In genomic region chr17:76671123-76671911, GRCh38 we compare ENCODE assay signal across 1 cellular context.
TF ChIP-seq lines count a peak whose summit lies in the region.

No MANE protein-coding gene starts in this region.

TF ChIP-seq in HepG2, 621 proteins besides CTCF, POLR2A, EP300 and RAD21 (continued from another document and continues in another):
- no peak; the same call in 1 of the 2 replicates for TF ChIP-seq ZNF609 (CRISPR knock-in tag; IDR thresholded peaks at IDR 0.05; ENCODE audit: borderline replicate concordance)
- TF ChIP-seq ZNF10 (CRISPR knock-in tag; IDR thresholded peaks at IDR 0.05; ENCODE audit: borderline replicate concordance, low read depth) = peak; percentile 74; the same call in 1 of the 2 replicates
- TF ChIP-seq ZIK1 (CRISPR knock-in tag; IDR thresholded peaks at IDR 0.05; ENCODE audit: borderline replicate concordance, low read depth) = peak; percentile 83; the same call in 1 of the 2 replicates
- 0 out of 2 replicates have a peak, but pooled peaks have one; percentile 59 for TF ChIP-seq HINFP (CRISPR knock-in tag; IDR thresholded peaks at IDR 0.05; ENCODE audit: low read depth)
- TF ChIP-seq ZNF350 (CRISPR knock-in tag; IDR thresholded peaks at IDR 0.05; ENCODE audit: borderline replicate concordance, low read depth) = peak; percentile 95
- 0 out of 2 replicates have a peak, but pooled peaks have one; percentile 52 for TF ChIP-seq ZNF512 (CRISPR knock-in tag; IDR thresholded peaks at IDR 0.05)
- no peak for TF ChIP-seq MTA3 (CRISPR knock-in tag; IDR thresholded peaks at IDR 0.05)
- peak; percentile 61 for TF ChIP-seq HBP1 (CRISPR knock-in tag; IDR thresholded peaks at IDR 0.05; ENCODE audit: low read depth)
- TF ChIP-seq ZKSCAN1 (IDR thresholded peaks at IDR 0.05; ENCODE audit: low read length) = no peak
- peak; percentile 75 for TF ChIP-seq ZBTB40 (IDR thresholded peaks at IDR 0.05)
- peak; percentile 93 for TF ChIP-seq ZBTB40 (CRISPR knock-in tag; IDR thresholded peaks at IDR 0.05)
- no peak for TF ChIP-seq GPN1 (CRISPR knock-in tag; IDR thresholded peaks at IDR 0.05; ENCODE audit: borderline replicate concordance)
- TF ChIP-seq ETV6 (CRISPR knock-in tag; conservative IDR thresholded peaks at IDR 0.05) = no peak; the same call in 1 of the 2 replicates
- TF ChIP-seq ZNF776 (CRISPR knock-in tag; IDR thresholded peaks at IDR 0.05) = peak; percentile 67; the same call in 1 of the 2 replicates
- TF ChIP-seq KLF11 (CRISPR knock-in tag; IDR thresholded peaks at IDR 0.05) = no peak; the same call in 1 of the 2 replicates
- TF ChIP-seq MEIS2 (CRISPR knock-in tag; IDR thresholded peaks at IDR 0.05) = peak; percentile 33; the same call in 1 of the 2 replicates
- TF ChIP-seq ZNF484 (CRISPR knock-in tag; IDR thresholded peaks at IDR 0.05; ENCODE audit: borderline replicate concordance, low read depth) = no peak
- no peak for TF ChIP-seq REL (CRISPR knock-in tag; conservative IDR thresholded peaks at IDR 0.05)
- no peak for TF ChIP-seq RBAK (CRISPR knock-in tag; IDR thresholded peaks at IDR 0.05)
- TF ChIP-seq KDM3A (CRISPR knock-in tag; IDR thresholded peaks at IDR 0.05; ENCODE audit: low read depth) = no peak
- TF ChIP-seq LCORL (IDR thresholded peaks at IDR 0.05) = no peak
- TF ChIP-seq LCORL (CRISPR knock-in tag; IDR thresholded peaks at IDR 0.05) = peak; percentile 86
- peak; percentile 50; the same call in 1 of the 2 replicates for TF ChIP-seq ZNF790 (CRISPR knock-in tag; IDR thresholded peaks at IDR 0.05; ENCODE audit: borderline replicate concordance)
- TF ChIP-seq PRDM10 (CRISPR knock-in tag; IDR thresholded peaks at IDR 0.05; ENCODE audit: low read depth) = peak; percentile 88
- TF ChIP-seq ZNF574 (CRISPR knock-in tag; IDR thresholded peaks at IDR 0.05) = peak; percentile 67
- peak; percentile 89 for TF ChIP-seq BRD4 (CRISPR knock-in tag; IDR thresholded peaks at IDR 0.05)
- TF ChIP-seq TMF1 (CRISPR knock-in tag; IDR thresholded peaks at IDR 0.05; ENCODE audit: low read depth) = peak; percentile 66; the same call in 1 of the 2 replicates
- peak; percentile 82 for TF ChIP-seq ZBTB42 (CRISPR knock-in tag; IDR thresholded peaks at IDR 0.05)
- TF ChIP-seq DR1 (CRISPR knock-in tag; IDR thresholded peaks at IDR 0.05) = peak; percentile 48; the same call in 1 of the 2 replicates
